9 cellular contexts compared by ENCODE assay signal in genomic region chrX:135295944-135296305, GRCh38. TPM values are rescaled to one million over a fixed set of nuclear protein-coding genes. Genes with fewer than 3 reads are reported as not detected.
DNase-seq lines count a peak whose midpoint lies in the region; ATAC-seq and TF ChIP-seq lines count a peak whose summit lies in the region.
"Had no signal": no experiment of that assay in that cellular context is flagged by ENCODE, and none has a peak within 500 bp of the region (broad histone marks: within the 10 kb centered on the region; RNA-seq: fewer than 3 reads in every experiment).

No MANE protein-coding gene starts in this region.

- H3K4me3 ChIP-seq in WI38 (ENCODE audit: low read depth, low read length): peak overlapping the region; percentile 52
- H3K4me3 ChIP-seq in muscle layer of duodenum (ENCODE audit: low read depth in 1 of 2, low read length in 2 of 2): peak overlapping the region; percentile 50 to 56

- peaks cover 0 to 6% of the 10 kb centered on the region in 2 donors for H3K36me3 ChIP-seq in muscle layer of duodenum (ENCODE audit: control insufficient read depth in 1 of 2, insufficient read depth in 2 of 2, low read length in 2 of 2)

- ATAC-seq in GM18499 (IDR thresholded peaks at IDR 0.05; ENCODE audit: insufficient read depth, unreplicated experiment) (peak; percentile 16), GM21786 (IDR thresholded peaks at IDR 0.05; ENCODE audit: unreplicated experiment) (peak; percentile 64)

- H3K27ac ChIP-seq in muscle layer of duodenum (ENCODE audit: low read length) (no peak overlapping the region), RWPE1 (no peak overlapping the region)
- H3K27ac ChIP-seq: epithelial cell of prostate had no signal

- TF ChIP-seq CTCF in WI38 (IDR thresholded peaks at IDR 0.05; ENCODE audit: low read depth, low read length): no peak; the same call in 1 of the 2 replicates
- no peak for TF ChIP-seq CTCF in RWPE1 (conservative IDR thresholded peaks at IDR 0.05; ENCODE audit: low read depth)

- CTCF ChIA-PET in RWPE1 (lab: Yijun Ruan, JAX): interaction anchor here (0.6 kb wide), 1 partner anchor 244 kb away, joined by 5 read pairs; the partner anchor contains the start of gene RTL8A

- DNase-seq in RWPE1 (ENCODE audit: low spot score): no peak
- no peak for DNase-seq in DMS53 (lab: John Stamatoyannopoulos, UW)
- DNase-seq in mesenteric fat pad (ENCODE audit: low spot score): no peak
- no peak for DNase-seq in stimulated activated CD4-positive, alpha-beta T cell treated with anti-CD3 and anti-CD28 coated beads, Interleukin-4, amount 100 ng/mL, for 1 hour

- H3K9me3 ChIP-seq in muscle layer of duodenum (ENCODE audit: control insufficient read depth in 1 of 2, low read length in 2 of 2): peaks cover 0 to 6% of the 10 kb centered on the region in 2 donors

- no peaks in the 10 kb centered on the region for H3K4me1 ChIP-seq in muscle layer of duodenum (ENCODE audit: control insufficient read depth in 1 of 2, insufficient read depth in 2 of 2, low read length in 2 of 2)

- POLR2A ChIA-PET in RWPE1 (lab: Yijun Ruan, JAX; ENCODE audit: low non-redundant PET): no interaction called here

- H3K27me3 ChIP-seq in muscle layer of duodenum (ENCODE audit: low read depth, low read length): no peaks in the 10 kb centered on the region

RNA-seq across cellular contexts. Expression of gene ETDC, which starts 13.4 kb away (rescaled TPM):
- total RNA-seq in mesenteric fat pad: not detected

RNA-seq across cellular contexts. Expression of gene ETDA, which starts 44.1 kb away (rescaled TPM):
- not detected for total RNA-seq in mesenteric fat pad

RNA-seq across cellular contexts. Expression of gene ZNF75D, which starts 48.0 kb away (rescaled TPM):
- 6.9 TPM for total RNA-seq in mesenteric fat pad

RNA-seq across cellular contexts. Expression of gene ZNF449, which starts 48.7 kb away (rescaled TPM):
- 6.9 TPM for total RNA-seq in mesenteric fat pad
